1 cellular context compared by ENCODE assay signal in the genomic region with DNA sequence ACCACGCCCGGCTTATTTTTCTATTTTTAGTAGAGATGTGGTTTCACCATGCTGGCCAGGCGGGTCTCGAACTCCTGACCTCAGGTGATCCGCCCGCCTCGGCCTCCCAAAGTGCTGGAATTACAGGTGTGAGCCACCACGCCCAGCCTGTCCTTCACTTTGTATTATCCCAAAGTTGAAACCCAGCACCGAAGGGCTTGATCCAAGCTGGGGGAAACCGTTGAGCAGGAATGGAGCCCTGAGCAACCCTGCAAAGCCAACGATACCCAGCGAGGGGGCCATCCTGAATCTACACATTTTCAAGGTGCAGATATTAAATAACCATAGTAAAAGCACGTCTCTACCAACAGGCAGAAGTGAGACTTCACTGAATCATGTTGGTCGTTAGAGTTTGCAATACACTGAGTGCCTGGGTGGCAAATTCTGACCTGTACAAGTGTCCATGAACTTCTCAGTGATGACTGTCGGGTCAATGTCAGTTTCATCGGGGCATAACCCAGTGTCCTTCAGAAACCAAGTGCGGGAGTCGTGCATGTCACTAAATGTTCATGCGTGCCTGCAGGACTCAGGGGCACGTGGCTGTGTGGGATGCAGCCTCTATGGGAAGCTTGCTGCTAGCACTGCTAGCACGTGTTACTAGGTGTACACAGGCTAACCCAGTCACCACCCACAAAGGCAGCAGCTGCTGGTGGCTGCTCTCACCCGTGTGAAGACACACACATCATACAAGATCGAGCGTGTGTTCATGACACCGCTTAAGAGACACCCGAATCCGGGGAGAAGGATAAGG.
TF ChIP-seq lines count a peak whose summit lies in the region.

No MANE protein-coding gene starts in this region.

TF ChIP-seq in GM23338, 12 proteins besides CTCF, POLR2A, EP300 and RAD21 (continued from another document):
- TF ChIP-seq POLR2AphosphoS5 (IDR thresholded peaks at IDR 0.05; ENCODE audit: low read depth), result no peak
- no peak for TF ChIP-seq ZNF331 (CRISPR knock-in tag; IDR thresholded peaks at IDR 0.05; ENCODE audit: low read depth)
- TF ChIP-seq EZH2 (IDR thresholded peaks at IDR 0.05; ENCODE audit: low read depth, unreplicated experiment), result no peak
- TF ChIP-seq, protein P1, sequence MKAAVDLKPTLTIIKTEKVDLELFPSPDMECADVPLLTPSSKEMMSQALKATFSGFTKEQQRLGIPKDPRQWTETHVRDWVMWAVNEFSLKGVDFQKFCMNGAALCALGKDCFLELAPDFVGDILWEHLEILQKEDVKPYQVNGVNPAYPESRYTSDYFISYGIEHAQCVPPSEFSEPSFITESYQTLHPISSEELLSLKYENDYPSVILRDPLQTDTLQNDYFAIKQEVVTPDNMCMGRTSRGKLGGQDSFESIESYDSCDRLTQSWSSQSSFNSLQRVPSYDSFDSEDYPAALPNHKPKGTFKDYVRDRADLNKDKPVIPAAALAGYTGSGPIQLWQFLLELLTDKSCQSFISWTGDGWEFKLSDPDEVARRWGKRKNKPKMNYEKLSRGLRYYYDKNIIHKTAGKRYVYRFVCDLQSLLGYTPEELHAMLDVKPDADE (IDR thresholded peaks at IDR 0.05), result no peak
- no peak for TF ChIP-seq STAT1 (IDR thresholded peaks at IDR 0.05; ENCODE audit: unreplicated experiment)
